ENCODE assay signal across 8 cellular contexts in the genomic region with DNA sequence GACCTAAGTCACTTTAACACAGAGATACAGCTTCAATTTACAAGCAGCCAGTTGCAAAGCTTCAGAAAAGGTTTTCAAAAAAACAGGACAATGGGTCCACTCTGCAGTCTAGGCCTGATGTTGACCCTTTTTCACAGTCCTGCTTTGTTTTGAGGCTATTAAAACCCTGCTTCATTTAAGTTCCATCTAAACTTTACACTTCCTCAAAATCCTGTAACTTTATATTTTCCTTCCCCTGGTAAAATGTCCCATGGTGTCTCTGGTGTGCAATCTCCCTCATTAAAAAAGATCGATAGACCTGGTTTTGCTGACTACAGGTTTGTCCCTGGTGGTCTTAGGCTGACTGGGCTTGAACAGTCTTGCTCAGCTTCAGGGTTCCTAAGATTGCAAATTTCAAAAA. TPM values are rescaled to one million over a fixed set of nuclear protein-coding genes. Genes with fewer than 3 reads are reported as not detected.
DNase-seq lines count a peak whose midpoint lies in the region; ATAC-seq and TF ChIP-seq lines count a peak whose summit lies in the region.

No MANE protein-coding gene starts in this region.

- CTCF ChIA-PET in MCF 10A (lab: Yijun Ruan, JAX): interaction anchor here (0.5 to 5.2 kb wide), 9 partner anchors 8 to 260 kb away, joined by 3 to 38 read pairs (median 4); a partner anchor contains a TSS

- H3K27me3 ChIP-seq in right atrium auricular region: no peaks in the 10 kb centered on the region
- no peaks in the 10 kb centered on the region for H3K27me3 ChIP-seq in mucosa of rectum (ENCODE audit: control insufficient read depth in 2 of 2, insufficient read depth in 2 of 2, low read length in 2 of 2)

- no TSS peak for BruUV-seq in MCF 10A (replicated peaks; lab: Mats Ljungman, UMichigan)

- ATAC-seq in Right ventricle myocardium inferior (no peak), GM21737 (IDR thresholded peaks at IDR 0.05; ENCODE audit: unreplicated experiment) (no peak), HG02852 (IDR thresholded peaks at IDR 0.05; ENCODE audit: unreplicated experiment) (no peak)

- peaks cover 20% of the 10 kb centered on the region for H3K4me1 Mint-ChIP-seq in MCF 10A (ENCODE audit: insufficient read depth, unreplicated experiment)

- H3K4me1 ChIP-seq in right atrium auricular region: peaks cover 0 to 35% of the 10 kb centered on the region in 2 donors
- H3K4me1 ChIP-seq in mucosa of rectum (ENCODE audit: control insufficient read depth in 2 of 2, insufficient read depth in 2 of 2, low read length in 2 of 2): peaks cover 4 to 16% of the 10 kb centered on the region in 2 donors

- H3K9me3 ChIP-seq in right atrium auricular region: no peaks in the 10 kb centered on the region
- no peaks in the 10 kb centered on the region for H3K9me3 ChIP-seq in mucosa of rectum (ENCODE audit: control insufficient read depth in 2 of 2, low read length in 2 of 2)

- intact Hi-C loops in Right ventricle myocardium inferior (cut with DNase I): no loop called here
- intact Hi-C loops in MCF 10A (cut with micrococcal nuclease): loop anchor here (2.0 kb wide), 2 partner anchors 53 to 73 kb away; a partner anchor contains a TSS

- DNase-seq in right atrium auricular region (ENCODE audit: low spot score): no peak
- DNase-seq in Right ventricle myocardium inferior (ENCODE audit: missing footprints): no peak
- no peak for DNase-seq in MCF 10A (ENCODE audit: unreplicated experiment)
- no peak for DNase-seq in HT-29 (ENCODE audit: low spot score)
- DNase-seq in AG08395 (ENCODE audit: low spot score): no peak

- H3K9ac ChIP-seq in mucosa of rectum (ENCODE audit: low read depth in 1 of 2, low read length in 2 of 2): peak overlapping the region in 1 of 2 donors; percentile 98

- H3K36me3 ChIP-seq in right atrium auricular region: no peaks in the 10 kb centered on the region
- peaks cover 0 to 6% of the 10 kb centered on the region in 2 donors for H3K36me3 ChIP-seq in mucosa of rectum (ENCODE audit: control insufficient read depth in 2 of 2, insufficient read depth in 2 of 2, low read length in 2 of 2)

- H3K27me3 Mint-ChIP-seq in MCF 10A (ENCODE audit: insufficient read depth, unreplicated experiment): no peaks in the 10 kb centered on the region

- no peaks in the 10 kb centered on the region for H3K9me3 Mint-ChIP-seq in MCF 10A (ENCODE audit: unreplicated experiment)

- peaks cover 15% of the 10 kb centered on the region for H3K36me3 Mint-ChIP-seq in MCF 10A (ENCODE audit: insufficient read depth, unreplicated experiment)

- H3K4me3 ChIP-seq in right atrium auricular region: no peak overlapping the region
- peak overlapping the region; percentile 97 to 98 for H3K4me3 ChIP-seq in mucosa of rectum (ENCODE audit: low read length in 2 of 2)

- TF ChIP-seq CTCF in right atrium auricular region (IDR thresholded peaks at IDR 0.05) (no peak), MCF 10A (IDR thresholded peaks at IDR 0.05; ENCODE audit: unreplicated experiment) (no peak)

- H3K27ac Mint-ChIP-seq in MCF 10A (ENCODE audit: low read depth, unreplicated experiment): peak overlapping the region; percentile 95

- POLR2A ChIA-PET in MCF 10A (lab: Yijun Ruan, JAX): interaction anchor here (0.6 to 4.1 kb wide), 20 partner anchors 9 to 1044 kb away, joined by 3 to 36 read pairs (median 6); a partner anchor contains a TSS

- peak overlapping the region; percentile 90 for H3K4me3 Mint-ChIP-seq in MCF 10A (ENCODE audit: unreplicated experiment)

- peak overlapping the region; percentile 96 to 98 for H3K27ac ChIP-seq in right atrium auricular region
- H3K27ac ChIP-seq in mucosa of rectum (ENCODE audit: low read depth in 2 of 2, low read length in 2 of 2): no peak overlapping the region

RNA-seq across cellular contexts. Expression of a gene that starts 5.1 kb away (rescaled TPM):
- 100 to 1,000 TPM; 182 to 247 TPM for total RNA-seq in right atrium auricular region
- total RNA-seq in Right ventricle myocardium inferior: 1,077 TPM
- 3,024 and 3,432 TPM in 2 replicates for total RNA-seq in MCF 10A (2022)
- total RNA-seq in HT-29 (2014; rRNA removed; shearing (Covaris generic)): 332 and 345 TPM in 2 replicates

RNA-seq across cellular contexts. Expression of a gene that starts 24.9 kb away (rescaled TPM):
- total RNA-seq in right atrium auricular region: 1 to 10 TPM; 1.7 to 3.3 TPM
- 3.9 TPM for total RNA-seq in Right ventricle myocardium inferior
- total RNA-seq in MCF 10A (2022): 8.3 and 8.7 TPM in 2 replicates
- 0.81 and 1.4 TPM in 2 replicates for total RNA-seq in HT-29 (2014; rRNA removed; shearing (Covaris generic))

RNA-seq across cellular contexts. Expression of a gene that starts 53.8 kb away (rescaled TPM):
- total RNA-seq in right atrium auricular region: 1 to 10 TPM; 2.0 to 3.6 TPM
- 1.6 TPM for total RNA-seq in Right ventricle myocardium inferior
- total RNA-seq in MCF 10A (2022): 2.8 and 2.9 TPM in 2 replicates
- total RNA-seq in HT-29 (2014; rRNA removed; shearing (Covaris generic)): 2.1 and 2.8 TPM in 2 replicates

Comparison
In these comparisons a context has a peak if more than half of its experiments do, and no peak if none do; other contexts are left out.
1. H3K27ac ChIP-seq: peak in right atrium auricular region (2 of 2); none in mucosa of rectum (0 of 2).
2. H3K4me3 ChIP-seq: peak in mucosa of rectum (2 of 2); none in right atrium auricular region (0 of 2).